In genomic region chr2:27303093-27304025, GRCh38 we compare ENCODE assay signal across 8 cellular contexts.
DNase-seq lines count a peak whose midpoint lies in the region; ATAC-seq, FAIRE-seq and TF ChIP-seq lines count a peak whose summit lies in the region.

No MANE protein-coding gene starts in this region.

- peak; percentile 85 for FAIRE-seq in islet of Langerhans (lab: Jason Lieb, UNC)

- H3K27ac ChIP-seq in ACC112 (ENCODE audit: low read depth, low read length) (no peak overlapping the region), SU-DHL-6 (ENCODE audit: low read depth, low read length) (no peak overlapping the region)

- no peak for ATAC-seq in HG03469 (IDR thresholded peaks at IDR 0.05; ENCODE audit: unreplicated experiment)

- H3K27me3 ChIP-seq in ACC112 (ENCODE audit: insufficient read depth, low read length) (peaks cover 30% of the 10 kb centered on the region), SU-DHL-6 (ENCODE audit: low read length) (peaks cover 3% of the 10 kb centered on the region; the same call in 1 of the 2 replicates)

- peak; percentile 78 for TF ChIP-seq CTCF in GM12865 (IDR thresholded peaks at IDR 0.05; ENCODE audit: insufficient read depth, low read depth, low read length, missing control alignments)
- peak; percentile 83 for TF ChIP-seq CTCF in SU-DHL-6 (IDR thresholded peaks at IDR 0.05; ENCODE audit: insufficient read depth, low read length, poor library complexity, severe bottlenecking)

- H3K4me3 ChIP-seq in ACC112 (ENCODE audit: low read depth, low read length) (peak overlapping the region; percentile 49), GM12865 (ENCODE audit: low read depth, low read length) (no peak overlapping the region), SU-DHL-6 (ENCODE audit: insufficient read depth, low read length, poor library complexity, severe bottlenecking) (peak overlapping the region; percentile 26)

- H3K36me3 ChIP-seq in ACC112 (ENCODE audit: insufficient read depth, low read length) (no peaks in the 10 kb centered on the region), SU-DHL-6 (ENCODE audit: low read length) (no peaks in the 10 kb centered on the region)

- H3K4me2 ChIP-seq in SU-DHL-6 (ENCODE audit: low read depth, low read length, poor library complexity, severe bottlenecking): peak overlapping the region; percentile 57

- peaks cover 6% of the 10 kb centered on the region for H3K4me1 ChIP-seq in ACC112 (ENCODE audit: control insufficient read depth, insufficient read depth, low read length, unreplicated experiment)

- in situ Hi-C loops in T47D (cut with HindIII; ENCODE audit: low pct_unique_long_range_greater_than_20kb, low sequenced_read_pairs): no loop called here

- no peaks in the 10 kb centered on the region for H3K9me3 ChIP-seq in SU-DHL-6 (ENCODE audit: insufficient read depth, low read length)

- no peaks in the 10 kb centered on the region for H3K79me2 ChIP-seq in ACC112 (ENCODE audit: control insufficient read depth, insufficient read depth, low read length, unreplicated experiment)
- no peaks in the 10 kb centered on the region for H3K79me2 ChIP-seq in SU-DHL-6 (ENCODE audit: insufficient read depth, low read length)

- H3K9me2 ChIP-seq in SU-DHL-6 (replicated peaks; ENCODE audit: insufficient read depth, low read length): no peaks in the 10 kb centered on the region

- H2AFZ ChIP-seq in ACC112 (ENCODE audit: low read length, unreplicated experiment): peak overlapping the region; percentile 65
- H2AFZ ChIP-seq in SU-DHL-6 (ENCODE audit: low read depth, low read length, severe bottlenecking): peak overlapping the region; percentile 91

- H3K9ac ChIP-seq in SU-DHL-6 (ENCODE audit: low read length): peak overlapping the region; percentile 23; the same call in 1 of the 2 replicates

- DNase-seq in GM12865 (ENCODE audit: low read depth) (peak; percentile 67), NCI-H1694 (lab: John Stamatoyannopoulos, UW) (peak; percentile 88), T47D (ENCODE audit: low read depth in 1 of 2, low spot score in 1 of 2) (peak; percentile 70 to 73)
- DNase-seq in stimulated activated CD4-positive, alpha-beta T cell treated with anti-CD3 and anti-CD28 coated beads, Interleukin-4, amount 100 ng/mL, for 24 hours: peak; percentile 57

- H4K20me1 ChIP-seq in SU-DHL-6 (ENCODE audit: low read depth, low read length): no peaks in the 10 kb centered on the region

- no peaks in the 10 kb centered on the region for H3F3A ChIP-seq in SU-DHL-6 (ENCODE audit: insufficient read depth)
